9 cellular contexts compared by ENCODE assay signal in genomic region chr12:12704593-12705230, GRCh38. TPM values are rescaled to one million over a fixed set of nuclear protein-coding genes. Genes with fewer than 3 reads are reported as not detected.
DNase-seq lines count a peak whose midpoint lies in the region; ATAC-seq and TF ChIP-seq lines count a peak whose summit lies in the region.
"Had no signal": no experiment of that assay in that cellular context is flagged by ENCODE, and none has a peak within 500 bp of the region (broad histone marks: within the 10 kb centered on the region; RNA-seq: fewer than 3 reads in every experiment).

No MANE protein-coding gene starts in this region.

- ATAC-seq in HG02610 (IDR thresholded peaks at IDR 0.05; ENCODE audit: unreplicated experiment) (peak; percentile 71), mucosa of descending colon (peak; percentile 91), GM19328 (IDR thresholded peaks at IDR 0.05; ENCODE audit: unreplicated experiment) (no peak)

- intact Hi-C loops in mucosa of descending colon (cut with DNase I, micrococcal nuclease), result loop anchor here in 1 of 2 donors (10.0 kb wide), 1 partner anchor 330 kb away; no protein-coding TSS in a partner anchor

- DNase-seq in A172 (ENCODE audit: low spot score) (peak; percentile 82), G401 (ENCODE audit: low spot score) (peak; percentile 94), NCI-H146 treated with DMSO at 0.1 percent for 48 hours (lab: John Stamatoyannopoulos, UW; ENCODE audit: unreplicated experiment) (peak; percentile 89), SW480 (ENCODE audit: low spot score) (peak; percentile 96), epithelial cell of esophagus (ENCODE audit: low read depth) (peak; percentile 92), mucosa of descending colon (peak in 1 of 3 donors; percentile 73)

- H3K4me1 ChIP-seq in mucosa of descending colon (ENCODE audit: low read depth), result peaks cover 11% of the 10 kb centered on the region

- H3K4me3 ChIP-seq in epithelial cell of esophagus (ENCODE audit: low read length) (no peak overlapping the region), mucosa of descending colon (no peak overlapping the region)
- H3K4me3 ChIP-seq: skin epidermis had no signal

- H3K9me3 ChIP-seq in mucosa of descending colon, result no peaks in the 10 kb centered on the region

- no peaks in the 10 kb centered on the region for H3K36me3 ChIP-seq in mucosa of descending colon (ENCODE audit: low read depth)

- TF ChIP-seq CTCF in epithelial cell of esophagus (IDR thresholded peaks at IDR 0.05; ENCODE audit: insufficient read depth, low read depth, low read length, missing control alignments) (peak; percentile 99), mucosa of descending colon (IDR thresholded peaks at IDR 0.05) (peak; percentile 45)

- in situ Hi-C loops in G401 (cut with HindIII; ENCODE audit: low sequenced_read_pairs), result no loop called here

RNA-seq across cellular contexts. Expression of gene GPR19, which starts 8.7 kb away (rescaled TPM):
- 0.57 and 0.84 TPM in 2 replicates for total RNA-seq in A172 (2014; rRNA removed; shearing (Covaris generic))
- 1.0 and 1.3 TPM in 2 replicates for total RNA-seq in G401 (2014; rRNA removed; shearing (Covaris generic))
- under 1 TPM; 0.52 to 0.89 (median 0.82) TPM for total RNA-seq in mucosa of descending colon

RNA-seq across cellular contexts. Expression of gene CDKN1B, which starts 12.5 kb away (rescaled TPM):
- total RNA-seq in A172 (2014; rRNA removed; shearing (Covaris generic)), result 18.1 and 20.0 TPM in 2 replicates
- total RNA-seq in G401 (2014; rRNA removed; shearing (Covaris generic)), result 65.6 and 81.7 TPM in 2 replicates
- total RNA-seq in mucosa of descending colon, result 10 to 100 TPM; 46.7 to 71.1 (median 53.0) TPM
